ENCODE assay signal across 1 cellular context in the genomic region with DNA sequence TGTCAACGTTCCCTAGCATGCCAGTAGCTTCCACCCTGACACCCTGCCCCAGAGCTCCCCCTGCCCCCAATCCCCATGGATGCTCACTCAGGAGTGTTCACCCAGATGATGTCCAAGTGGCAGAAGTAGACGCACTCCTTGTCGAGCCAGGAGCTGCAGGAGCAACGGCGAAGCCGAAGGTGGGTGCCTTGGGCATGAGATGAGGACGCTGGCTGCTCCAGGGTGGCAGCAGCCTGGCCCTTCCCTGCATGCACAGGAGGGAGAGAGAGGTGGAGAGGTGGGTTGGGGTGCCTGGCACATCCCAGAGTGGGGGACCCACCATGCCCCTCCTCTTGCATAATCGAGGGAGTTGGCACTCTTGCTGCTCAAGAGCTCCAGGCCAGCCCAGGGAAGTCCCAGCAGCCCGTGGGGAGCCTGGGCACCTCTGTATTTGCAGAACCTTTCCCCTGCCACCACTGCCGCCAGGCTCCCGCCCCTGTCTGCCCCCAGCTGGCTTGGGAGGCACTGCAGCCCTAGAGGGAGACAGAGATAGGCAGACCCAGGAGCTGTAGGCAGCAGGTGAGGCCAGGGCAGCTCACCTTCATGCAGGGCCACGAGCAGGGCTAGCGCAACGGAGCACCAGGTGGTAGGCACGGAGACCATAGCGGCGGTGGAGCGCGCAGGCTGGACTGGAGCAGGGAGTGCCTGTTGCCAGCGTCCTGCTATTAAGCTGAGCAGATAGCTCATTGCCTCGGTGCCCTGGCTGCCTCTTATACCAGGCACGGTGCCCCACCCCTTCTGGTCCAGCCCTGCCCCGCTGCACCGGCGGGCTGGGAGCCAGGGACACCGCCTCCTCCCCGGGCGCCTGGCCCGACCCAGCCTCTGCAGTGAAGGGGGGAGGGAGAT.
TF ChIP-seq lines count a peak whose summit lies in the region.

A gene (minus strand): TSS at position 724 of the 885 bp plus-strand sequence. CDS start 82 bp downstream, at position 642.

TF ChIP-seq in K562, 482 proteins besides CTCF, POLR2A, EP300 and RAD21 (continued from another document):
- TF ChIP-seq, protein P1, sequence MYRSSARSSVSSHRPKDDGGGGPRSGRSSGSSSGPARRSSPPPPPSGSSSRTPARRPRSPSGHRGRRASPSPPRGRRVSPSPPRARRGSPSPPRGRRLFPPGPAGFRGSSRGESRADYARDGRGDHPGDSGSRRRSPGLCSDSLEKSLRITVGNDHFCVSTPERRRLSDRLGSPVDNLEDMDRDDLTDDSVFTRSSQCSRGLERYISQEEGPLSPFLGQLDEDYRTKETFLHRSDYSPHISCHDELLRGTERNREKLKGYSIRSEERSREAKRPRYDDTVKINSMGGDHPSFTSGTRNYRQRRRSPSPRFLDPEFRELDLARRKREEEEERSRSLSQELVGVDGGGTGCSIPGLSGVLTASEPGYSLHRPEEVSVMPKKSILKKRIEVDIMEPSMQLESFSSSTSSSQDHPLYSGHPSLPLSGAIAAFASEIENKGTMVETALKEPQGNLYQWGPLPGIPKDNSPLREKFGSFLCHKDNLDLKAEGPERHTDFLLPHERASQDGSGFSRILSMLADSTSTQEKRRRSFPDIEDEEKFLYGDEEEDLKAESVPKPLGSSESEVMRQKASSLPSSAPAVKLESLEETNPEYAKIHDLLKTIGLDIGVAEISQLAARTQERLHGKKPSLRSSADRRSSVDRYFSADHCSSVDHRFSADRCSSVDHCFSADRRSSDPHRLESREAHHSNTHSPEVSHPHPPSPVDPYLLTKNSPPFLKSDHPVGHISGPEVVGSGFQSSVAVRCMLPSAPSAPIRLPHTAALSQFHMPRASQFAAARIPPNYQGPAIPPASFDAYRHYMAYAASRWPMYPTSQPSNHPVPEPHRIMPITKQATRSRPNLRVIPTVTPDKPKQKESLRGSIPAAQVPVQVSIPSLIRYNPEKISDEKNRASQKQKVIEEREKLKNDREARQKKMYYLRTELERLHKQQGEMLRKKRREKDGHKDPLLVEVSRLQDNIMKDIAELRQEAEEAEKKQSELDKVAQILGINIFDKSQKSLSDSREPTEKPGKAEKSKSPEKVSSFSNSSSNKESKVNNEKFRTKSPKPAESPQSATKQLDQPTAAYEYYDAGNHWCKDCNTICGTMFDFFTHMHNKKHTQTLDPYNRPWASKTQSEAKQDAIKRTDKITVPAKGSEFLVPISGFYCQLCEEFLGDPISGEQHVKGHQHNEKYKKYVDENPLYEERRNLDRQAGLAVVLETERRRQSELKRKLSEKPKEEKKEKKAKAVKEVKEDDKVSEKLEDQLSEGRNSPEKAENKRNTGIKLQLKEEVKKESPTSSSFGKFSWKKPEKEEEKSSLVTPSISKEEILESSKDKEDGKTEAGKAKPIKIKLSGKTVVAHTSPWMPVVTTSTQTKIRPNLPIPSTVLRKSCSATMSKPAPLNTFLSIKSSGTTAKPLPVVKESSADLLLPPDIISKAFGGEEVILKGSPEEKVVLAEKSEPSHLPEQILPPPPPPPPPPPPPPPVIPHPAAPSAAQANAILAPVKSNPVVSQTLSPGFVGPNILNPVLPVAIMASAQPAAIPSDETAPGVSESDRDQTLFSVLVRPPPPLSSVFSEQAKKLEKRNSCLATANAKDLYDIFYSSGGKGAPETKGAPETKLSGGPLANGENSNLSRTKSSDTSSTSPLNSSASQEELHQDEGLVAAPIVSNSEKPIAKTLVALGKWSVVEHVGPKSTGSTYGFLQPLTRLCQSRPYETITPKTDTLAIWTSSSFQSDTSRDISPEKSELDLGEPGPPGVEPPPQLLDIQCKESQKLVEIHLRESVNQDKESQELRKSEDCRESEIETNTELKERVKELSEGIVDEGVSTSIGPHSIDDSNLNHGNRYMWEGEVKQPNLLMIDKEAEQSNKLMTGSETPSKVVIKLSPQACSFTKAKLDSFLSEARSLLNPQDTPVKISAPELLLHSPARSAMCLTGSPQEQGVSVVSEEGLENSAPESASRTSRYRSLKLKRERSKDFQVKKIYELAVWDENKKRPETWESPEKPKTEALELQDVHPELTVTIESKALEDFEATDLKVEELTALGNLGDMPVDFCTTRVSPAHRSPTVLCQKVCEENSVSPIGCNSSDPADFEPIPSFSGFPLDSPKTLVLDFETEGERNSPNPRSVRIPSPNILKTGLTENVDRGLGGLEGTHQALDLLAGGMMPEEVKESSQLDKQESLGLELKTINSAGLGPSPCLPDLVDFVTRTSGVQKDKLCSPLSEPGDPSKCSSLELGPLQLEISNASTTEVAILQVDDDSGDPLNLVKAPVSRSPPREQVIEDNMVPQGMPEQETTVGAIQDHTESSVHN (IDR thresholded peaks at IDR 0.05; ENCODE audit: borderline replicate concordance in 1 of 2, low read depth in 1 of 2), result no peak
